20 cellular contexts compared by ENCODE assay signal in the genomic region with DNA sequence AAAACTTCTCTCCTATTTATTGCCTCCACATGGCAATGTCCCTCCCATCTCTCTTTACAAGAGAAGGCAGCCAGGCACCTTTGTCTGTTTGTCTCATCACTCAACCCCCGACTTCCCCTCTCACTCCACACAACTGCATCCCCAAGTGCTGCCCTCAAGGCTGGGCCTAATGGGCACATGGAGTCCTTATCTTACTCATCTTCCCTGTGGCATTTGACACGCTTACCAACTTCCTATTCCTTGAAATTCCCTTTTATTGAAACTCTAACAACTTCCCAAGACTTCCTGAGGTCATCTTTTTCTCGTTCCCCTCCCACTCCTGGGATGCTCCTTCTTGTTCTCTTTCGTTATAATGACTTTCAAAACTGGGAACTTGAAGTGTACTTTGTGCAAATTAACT.
DNase-seq lines count a peak whose midpoint lies in the region; ATAC-seq, FAIRE-seq and TF ChIP-seq lines count a peak whose summit lies in the region.
"Had no signal": no experiment of that assay in that cellular context is flagged by ENCODE, and none has a peak within 500 bp of the region (broad histone marks: within the 10 kb centered on the region; RNA-seq: fewer than 3 reads in every experiment).

No MANE protein-coding gene starts in this region.

- H3K4me1 ChIP-seq in endothelial cell of umbilical vein (ENCODE audit: control insufficient read depth, extremely low read depth, insufficient read depth, low read length): peaks cover 8% of the 10 kb centered on the region
- H3K4me1 ChIP-seq in esophagus squamous epithelium: no peaks in the 10 kb centered on the region
- H3K4me1 ChIP-seq: HAP-1 had no signal

- H3K9me3 Mint-ChIP-seq in stimulated activated effector memory CD8-positive, alpha-beta T cell treated with anti-CD3 and anti-CD28 coated beads, Interleukin-12 subunit alpha, Interleukin-12 subunit beta, amount 100 ng/mL, for 72 hours: no peaks in the 10 kb centered on the region
- peaks cover 3% of the 10 kb centered on the region for H3K9me3 Mint-ChIP-seq in type B pancreatic cell

- POLR2A ChIA-PET in endothelial cell of umbilical vein (lab: Charles Lee): no interaction called here

- H3K9me3 ChIP-seq in endothelial cell of umbilical vein (replicated peaks; ENCODE audit: control insufficient read depth, insufficient read depth, low read length) (no peaks in the 10 kb centered on the region), esophagus squamous epithelium (no peaks in the 10 kb centered on the region)
- H3K9me3 ChIP-seq: HAP-1 had no signal

- FAIRE-seq in endothelial cell of umbilical vein (lab: Jason Lieb, UNC): peak; percentile 73
- FAIRE-seq: HTR-8/SVneo had no signal

- peaks cover 25% of the 10 kb centered on the region for H3K4me1 Mint-ChIP-seq in stimulated activated effector memory CD8-positive, alpha-beta T cell treated with anti-CD3 and anti-CD28 coated beads, Interleukin-12 subunit alpha, Interleukin-12 subunit beta, amount 100 ng/mL, for 72 hours
- peaks cover 16% of the 10 kb centered on the region for H3K4me1 Mint-ChIP-seq in type B pancreatic cell (ENCODE audit: unreplicated experiment)

- H3K9me1 ChIP-seq in endothelial cell of umbilical vein (replicated peaks; ENCODE audit: control insufficient read depth, extremely low read depth, insufficient read depth, low read length): no peaks in the 10 kb centered on the region

- H3K27me3 Mint-ChIP-seq in type B pancreatic cell: peaks cover 5% of the 10 kb centered on the region

- no peaks in the 10 kb centered on the region for H3K36me3 Mint-ChIP-seq in stimulated activated effector memory CD8-positive, alpha-beta T cell treated with anti-CD3 and anti-CD28 coated beads, Interleukin-12 subunit alpha, Interleukin-12 subunit beta, amount 100 ng/mL, for 72 hours
- no peaks in the 10 kb centered on the region for H3K36me3 Mint-ChIP-seq in type B pancreatic cell

- no peak overlapping the region for H3K9ac ChIP-seq in endothelial cell of umbilical vein (replicated peaks; ENCODE audit: extremely low read depth, insufficient read depth, low read length)

- H2AFZ ChIP-seq in endothelial cell of umbilical vein (ENCODE audit: low read depth, low read length): no peak overlapping the region

- no peak overlapping the region for H3K4me3 ChIP-seq in endothelial cell of umbilical vein (replicated peaks in 1 of 3; ENCODE audit: insufficient read depth in 1 of 3, low read depth in 1 of 3, low read length in 3 of 3)
- no peak overlapping the region for H3K4me3 ChIP-seq in esophagus squamous epithelium
- H3K4me3 ChIP-seq: HAP-1 had no signal

- H3K4me2 ChIP-seq in endothelial cell of umbilical vein (ENCODE audit: insufficient read depth, low read length): peak overlapping the region; percentile 6

- TF ChIP-seq CTCF in endothelial cell of umbilical vein (IDR thresholded peaks at IDR 0.05; ENCODE audit: extremely low read depth in 1 of 2, insufficient read depth in 1 of 2, low read depth in 1 of 2, low read length in 2 of 2): no peak
- no peak for TF ChIP-seq CTCF in type B pancreatic cell (conservative IDR thresholded peaks at IDR 0.05)
- no peak for TF ChIP-seq CTCF in esophagus squamous epithelium (IDR thresholded peaks at IDR 0.05)

- H3K27me3 ChIP-seq in endothelial cell of umbilical vein (ENCODE audit: control insufficient read depth in 2 of 2, insufficient read depth in 2 of 2, low read length in 2 of 2) (no peaks in the 10 kb centered on the region), esophagus squamous epithelium (no peaks in the 10 kb centered on the region)

- no peak overlapping the region for H3K27ac ChIP-seq in endothelial cell of umbilical vein (ENCODE audit: insufficient read depth, low read depth, low read length)
- H3K27ac ChIP-seq in esophagus squamous epithelium: no peak overlapping the region

- 56 to 75% methylated on average over 4 of the region's 4 CpGs for WGBS in esophagus squamous epithelium, 2 donors

- H3K4me3 Mint-ChIP-seq in stimulated activated effector memory CD8-positive, alpha-beta T cell treated with anti-CD3 and anti-CD28 coated beads, Interleukin-12 subunit alpha, Interleukin-12 subunit beta, amount 100 ng/mL, for 72 hours: no peak overlapping the region
- H3K4me3 Mint-ChIP-seq in type B pancreatic cell: no peak overlapping the region

- BruUV-seq in endothelial cell of umbilical vein (replicated peaks; lab: Mats Ljungman, UMichigan): no TSS peak

- dilution Hi-C loops in endothelial cell of umbilical vein (cut with MboI; ENCODE audit: extremely low pct_ligation_motif_present, low sequenced_read_pairs): no loop called here

- no peaks in the 10 kb centered on the region for H4K20me1 ChIP-seq in endothelial cell of umbilical vein (replicated peaks; ENCODE audit: control insufficient read depth, extremely low read depth, insufficient read depth, low read length)

- no peak for DNase-seq in left ventricle myocardium superior
- no peak for DNase-seq in Right ventricle myocardium inferior (ENCODE audit: missing footprints)
- peak; percentile 41 for DNase-seq in M059J (ENCODE audit: low read depth)
- DNase-seq in endothelial cell of umbilical vein (ENCODE audit: low read depth, low spot score): peak; percentile 24
- no peak for DNase-seq in stimulated activated effector memory CD8-positive, alpha-beta T cell treated with anti-CD3 and anti-CD28 coated beads, Interleukin-12 subunit alpha, Interleukin-12 subunit beta, amount 100 ng/mL, for 72 hours (ENCODE audit: low spot score in 2 of 2)
- DNase-seq in type B pancreatic cell (ENCODE audit: extremely low spot score, unreplicated experiment): no peak
- DNase-seq in esophagus squamous epithelium (lab: John Stamatoyannopoulos, UW): no peak
- DNase-seq: C1 segment of cervical spinal cord, DMS153, EL, MV-4-11, NCI-H146, NCI-H2081 treated with DMSO at 0.1 percent for 48 hours, NCI-H510A treated with DMSO at 0.1 percent for 48 hours, NCI-H82, SIG-M5 had no signal

- TF ChIP-seq POLR2A in endothelial cell of umbilical vein (IDR thresholded peaks at IDR 0.05; ENCODE audit: low read depth, low read length) (no peak), esophagus squamous epithelium (IDR thresholded peaks at IDR 0.05) (no peak)

- H3K79me2 ChIP-seq in endothelial cell of umbilical vein (ENCODE audit: control insufficient read depth, insufficient read depth, low read length): no peaks in the 10 kb centered on the region

- intact Hi-C loops in left ventricle myocardium superior (cut with micrococcal nuclease): loop anchor here (5.0 kb wide), 2 partner anchors 512 to 602 kb away; no protein-coding TSS in a partner anchor
- intact Hi-C loops in Right ventricle myocardium inferior (cut with DNase I): loop anchor here (2.0 to 10.0 kb wide), 5 partner anchors 104 to 602 kb away; partner anchors contain the start of gene TNIK
- intact Hi-C loops in endothelial cell of umbilical vein (cut with micrococcal nuclease): no loop called here
- intact Hi-C loops in esophagus squamous epithelium (cut with DNase I): loop anchor here (10.0 kb wide), 2 partner anchors 510 to 600 kb away; no protein-coding TSS in a partner anchor

- peak; percentile 16 for ATAC-seq in left ventricle myocardium superior
- no peak for ATAC-seq in Right ventricle myocardium inferior
- no peak for ATAC-seq in stimulated activated effector memory CD8-positive, alpha-beta T cell treated with anti-CD3 and anti-CD28 coated beads, Interleukin-12 subunit alpha, Interleukin-12 subunit beta, amount 100 ng/mL, for 72 hours
- no peak for ATAC-seq in GM18868 (IDR thresholded peaks at IDR 0.05; ENCODE audit: unreplicated experiment)
- ATAC-seq: Panc1 had no signal

- peak overlapping the region; percentile 46 for H3K27ac Mint-ChIP-seq in stimulated activated effector memory CD8-positive, alpha-beta T cell treated with anti-CD3 and anti-CD28 coated beads, Interleukin-12 subunit alpha, Interleukin-12 subunit beta, amount 100 ng/mL, for 72 hours
- H3K27ac Mint-ChIP-seq in type B pancreatic cell: no peak overlapping the region

- CTCF ChIA-PET in endothelial cell of umbilical vein (lab: Charles Lee): interaction anchor here (1.2 to 3.2 kb wide), 5 partner anchors 103 to 599 kb away, joined by 3 to 56 read pairs (median 22); no protein-coding TSS in a partner anchor

- H3K36me3 ChIP-seq in endothelial cell of umbilical vein (ENCODE audit: control insufficient read depth in 2 of 2, extremely low read depth in 1 of 2, insufficient read depth in 2 of 2, low read length in 2 of 2) (no peaks in the 10 kb centered on the region), esophagus squamous epithelium (no peaks in the 10 kb centered on the region)
- H3K36me3 ChIP-seq: HAP-1 had no signal

TF ChIP-seq in endothelial cell of umbilical vein, 7 proteins besides CTCF, POLR2A, EP300 and RAD21:
- TF ChIP-seq FOS (IDR thresholded peaks at IDR 0.05; ENCODE audit: borderline replicate concordance, insufficient read depth, low read length): no peak
- peak; percentile 54 for TF ChIP-seq POLR2AphosphoS5 (IDR thresholded peaks at IDR 0.05; ENCODE audit: insufficient read depth, low read depth, low read length)
- TF ChIP-seq GATA2 (IDR thresholded peaks at IDR 0.05; ENCODE audit: insufficient read depth, insufficient read length, low read depth, low read length): peak; percentile 95
TF ChIP-seq in endothelial cell of umbilical vein: peak in this region for 2.

Comparison
In these comparisons a context has a peak if more than half of its experiments do, and no peak if none do; other contexts are left out.
1. DNase-seq: peak in M059J (single experiment) and endothelial cell of umbilical vein (single experiment); none in left ventricle myocardium superior (single experiment), Right ventricle myocardium inferior (single experiment), stimulated activated effector memory CD8-positive, alpha-beta T cell treated with anti-CD3 and anti-CD28 coated beads, Interleukin-12 subunit alpha, Interleukin-12 subunit beta, amount 100 ng/mL, for 72 hours (0 of 2), type B pancreatic cell (single experiment) and esophagus squamous epithelium (single experiment).